9 cellular contexts compared by ENCODE assay signal in the genomic region with DNA sequence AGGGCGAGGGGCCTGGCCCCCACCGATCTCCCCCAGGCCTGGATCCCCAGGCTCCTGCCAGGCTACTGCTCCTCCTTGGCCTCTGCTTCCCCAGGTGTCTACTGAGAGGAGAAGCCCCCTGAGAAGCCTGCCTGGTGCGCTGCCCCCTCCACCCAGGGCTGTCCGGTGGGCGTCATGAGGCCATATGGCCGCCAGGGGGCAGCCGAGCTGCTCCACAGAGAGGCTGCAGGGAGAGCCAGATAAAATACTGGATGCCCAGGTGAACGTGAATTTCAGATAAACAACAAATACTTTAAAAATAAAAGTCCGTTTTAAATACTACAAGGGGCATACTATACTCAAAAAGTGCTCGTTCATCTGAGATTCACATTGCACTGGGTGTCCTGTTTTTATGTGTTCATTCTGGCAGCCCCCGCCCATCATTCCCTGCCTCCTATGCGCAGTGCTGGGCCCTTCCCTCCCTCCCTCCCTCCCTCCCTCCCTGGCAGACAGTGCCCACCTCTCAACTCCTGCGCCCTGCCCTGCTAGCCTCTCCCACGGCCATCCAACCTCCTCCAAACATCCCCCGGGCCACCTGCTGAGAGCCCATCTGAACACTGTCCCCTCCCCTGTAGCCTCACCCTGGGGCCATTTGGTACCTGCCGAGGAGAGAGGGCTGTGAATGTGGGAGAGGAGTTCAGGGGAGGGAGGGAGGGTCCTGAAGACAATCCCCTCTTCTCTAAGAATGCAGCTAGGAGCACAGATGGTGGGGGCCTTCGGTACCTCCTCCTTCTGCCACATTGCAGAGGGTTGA. TPM values are rescaled to one million over a fixed set of nuclear protein-coding genes. Genes with fewer than 3 reads are reported as not detected.
DNase-seq lines count a peak whose midpoint lies in the region; ATAC-seq and TF ChIP-seq lines count a peak whose summit lies in the region.
"Had no signal": no experiment of that assay in that cellular context is flagged by ENCODE, and none has a peak within 500 bp of the region (broad histone marks: within the 10 kb centered on the region; RNA-seq: fewer than 3 reads in every experiment).

No MANE protein-coding gene starts in this region.

- peaks cover 16 to 48% of the 10 kb centered on the region in 2 donors for H3K36me3 Mint-ChIP-seq in CD4-positive, alpha-beta memory T cell
- no peaks in the 10 kb centered on the region for H3K36me3 Mint-ChIP-seq in HFFc6 (ENCODE audit: low read depth)

- 40% methylated on average over 13 to 16 of the region's 17 CpGs for WGBS in upper lobe of left lung, 2 donors

- peak overlapping the region; percentile 77 to 100 (median 98) for H3K27ac Mint-ChIP-seq in CD4-positive, alpha-beta memory T cell
- H3K27ac Mint-ChIP-seq in HFFc6 = no peak overlapping the region

- POLR2A ChIA-PET in CD4-positive, alpha-beta memory T cell (lab: Charles Lee; ENCODE audit: partially characterized antibody) = interaction anchor here (0.7 to 17.8 kb wide), 7 partner anchors 11 to 51 kb away, joined by 3 to 472 read pairs (median 6); a partner anchor contains a TSS

- TF ChIP-seq EP300 in upper lobe of left lung (IDR thresholded peaks at IDR 0.05) = no peak

- peak overlapping the region in 1 of 8 donors; percentile 70 for H3K4me3 Mint-ChIP-seq in CD4-positive, alpha-beta memory T cell
- H3K4me3 Mint-ChIP-seq in HFFc6 = no peak overlapping the region

- peaks cover 28 to 50% (median 43%) of the 10 kb centered on the region in 4 donors for H3K4me1 Mint-ChIP-seq in CD4-positive, alpha-beta memory T cell
- H3K4me1 Mint-ChIP-seq in HFFc6 (ENCODE audit: low read depth) = peaks cover 22% of the 10 kb centered on the region

- H3K9me3 Mint-ChIP-seq in CD4-positive, alpha-beta memory T cell = no peaks in the 10 kb centered on the region
- no peaks in the 10 kb centered on the region for H3K9me3 Mint-ChIP-seq in HFFc6

- H3K9me3 ChIP-seq in CD4-positive, alpha-beta memory T cell (ENCODE audit: control insufficient read depth in 1 of 2, low read length in 2 of 2) = no peaks in the 10 kb centered on the region
- H3K9me3 ChIP-seq in upper lobe of left lung = no peaks in the 10 kb centered on the region

- peak overlapping the region; percentile 41 for H3K27ac ChIP-seq in CD4-positive, alpha-beta memory T cell (ENCODE audit: low read depth, low read length)
- H3K27ac ChIP-seq in upper lobe of left lung = peak overlapping the region in 1 of 4 donors; percentile 32

- no peaks in the 10 kb centered on the region for H3K27me3 Mint-ChIP-seq in CD4-positive, alpha-beta memory T cell
- peaks cover 3% of the 10 kb centered on the region for H3K27me3 Mint-ChIP-seq in HFFc6 (ENCODE audit: insufficient read depth)

- no peak for TF ChIP-seq POLR2A in upper lobe of left lung (IDR thresholded peaks at IDR 0.05)

- intact Hi-C loops in CD4-positive, alpha-beta memory T cell (cut with micrococcal nuclease) = loop anchor here (2.0 to 5.0 kb wide), 3 partner anchors 52 to 122 kb away; a partner anchor contains a TSS

- peaks cover 48% of the 10 kb centered on the region for H3K4me1 ChIP-seq in CD4-positive, alpha-beta memory T cell (ENCODE audit: insufficient read depth, low read length)
- H3K4me1 ChIP-seq in upper lobe of left lung = peaks cover 0 to 23% (median 15%) of the 10 kb centered on the region in 4 donors

- CTCF ChIA-PET in CD4-positive, alpha-beta memory T cell (lab: Charles Lee; ENCODE audit: partially characterized antibody) = interaction anchor here (1.0 to 4.9 kb wide), 17 partner anchors 9 to 123 kb away, joined by 3 to 69 read pairs (median 4); a partner anchor contains a TSS

- peak; percentile 98 for TF ChIP-seq CTCF in HFFc6 (IDR thresholded peaks at IDR 0.05)
- peak; percentile 91 for TF ChIP-seq CTCF in fibroblast of villous mesenchyme (IDR thresholded peaks at IDR 0.05; ENCODE audit: insufficient read depth, low read depth, low read length)
- TF ChIP-seq CTCF in omental fat pad (IDR thresholded peaks at IDR 0.05) = peak in 2 of 3 donors; percentile 38 to 65
- peak; percentile 88 to 96 (median 90) for TF ChIP-seq CTCF in upper lobe of left lung (IDR thresholded peaks at IDR 0.05)

- peaks cover 77% of the 10 kb centered on the region for H3K36me3 ChIP-seq in CD4-positive, alpha-beta memory T cell (ENCODE audit: insufficient read depth, low read length)
- peaks cover 0 to 4% (median 0%) of the 10 kb centered on the region in 4 donors for H3K36me3 ChIP-seq in upper lobe of left lung

- ATAC-seq in omental fat pad (ENCODE audit: low FRiP score) (no peak), upper lobe of left lung (ENCODE audit: low FRiP score in 2 of 2) (peak; percentile 66 to 72), GM19452 (IDR thresholded peaks at IDR 0.05; ENCODE audit: unreplicated experiment) (no peak)

- no peak overlapping the region for H3K4me3 ChIP-seq in CD4-positive, alpha-beta memory T cell (ENCODE audit: low read length in 2 of 2)
- H3K4me3 ChIP-seq in fibroblast of villous mesenchyme (ENCODE audit: low read depth, low read length) = no peak overlapping the region
- H3K4me3 ChIP-seq in upper lobe of left lung = no peak overlapping the region

- H3K27me3 ChIP-seq in CD4-positive, alpha-beta memory T cell (ENCODE audit: insufficient read depth, low read length) = no peaks in the 10 kb centered on the region
- H3K27me3 ChIP-seq in upper lobe of left lung = no peaks in the 10 kb centered on the region

- DNase-seq in CD4-positive, alpha-beta memory T cell = peak; percentile 55 to 66 (median 59)
- DNase-seq in HFFc6 (peak; percentile 21), RPMI8226 (peak; percentile 81), fibroblast of villous mesenchyme (ENCODE audit: low read depth) (peak; percentile 38), omental fat pad (ENCODE audit: low spot score) (peak; percentile 57), upper lobe of left lung (peak; percentile 56 to 95)
- DNase-seq in activated effector memory CD4-positive, alpha-beta T cell treated with anti-CD3 and anti-CD28 coated beads, Interleukin-2, amount 50 U/mL, for 16 hours = peak; percentile 89

RNA-seq across cellular contexts. Expression of a gene that starts 29.5 kb away (rescaled TPM):
- 100 to 1,000 TPM; 225 to 233 TPM for total RNA-seq in CD4-positive, alpha-beta memory T cell
- 10 to 100 TPM; 62.4 to 63.3 TPM for polyA plus RNA-seq in CD4-positive, alpha-beta memory T cell
- total RNA-seq in HFFc6 (2021; fragmentation: NEBNext Ultra II Directional; extraction: Animal tissue kit (Norgen Biotek cat#: 25700)) = under 1 TPM in 2 of 6 experiments, not detected in 4; 0.16 to 0.38 TPM
- total RNA-seq in fibroblast of villous mesenchyme (not detected in 2 replicates), omental fat pad (10 to 100 TPM in 3 of 4 donors, 1 to 10 TPM in 1; 6.3 to 38.5 (median 15.1) TPM), upper lobe of left lung (10 to 100 TPM in 5 of 6 donors, 1 to 10 TPM in 1; 7.0 to 69.1 (median 20.2) TPM)
- total RNA-seq: temporal lobe had no signal

RNA-seq across cellular contexts. Expression of a gene that starts 46.4 kb away (rescaled TPM):
- 10 to 100 TPM; 13.3 to 14.3 TPM for total RNA-seq in CD4-positive, alpha-beta memory T cell
- 10 to 100 TPM; 35.7 to 35.9 TPM for polyA plus RNA-seq in CD4-positive, alpha-beta memory T cell
- 100 to 1,000 TPM; 153 to 222 (median 183) TPM for total RNA-seq in HFFc6 (2021; fragmentation: NEBNext Ultra II Directional; extraction: Animal tissue kit (Norgen Biotek cat#: 25700))
- total RNA-seq in fibroblast of villous mesenchyme (136 and 203 TPM in 2 replicates), omental fat pad (1,000 to 10,000 TPM in 2 of 4 donors, 100 to 1,000 TPM in 2; 218 to 1,125 (median 697) TPM), upper lobe of left lung (100 to 1,000 TPM in 5 of 6 donors, 10 to 100 TPM in 1; 97.4 to 742 (median 396) TPM)

Comparison
In these comparisons a context has a peak if more than half of its experiments do, and no peak if none do; other contexts are left out.
1. DNase-seq: peak in every context shown above with its lines; median percentile 89 in activated effector memory CD4-positive, alpha-beta T cell treated with anti-CD3 and anti-CD28 coated beads, Interleukin-2, amount 50 U/mL, for 16 hours; 81 in RPMI8226; 76 in upper lobe of left lung; 59 in CD4-positive, alpha-beta memory T cell; 57 in omental fat pad; 38 in fibroblast of villous mesenchyme; 21 in HFFc6.
2. ATAC-seq: peak in upper lobe of left lung (2 of 2); none in omental fat pad (single experiment) and GM19452 (single experiment).
3. Peak in every context shown above with its lines, with median percentiles within 50 percentile points of each other: CTCF ChIP-seq.